17 cellular contexts compared by ENCODE assay signal in the genomic region with DNA sequence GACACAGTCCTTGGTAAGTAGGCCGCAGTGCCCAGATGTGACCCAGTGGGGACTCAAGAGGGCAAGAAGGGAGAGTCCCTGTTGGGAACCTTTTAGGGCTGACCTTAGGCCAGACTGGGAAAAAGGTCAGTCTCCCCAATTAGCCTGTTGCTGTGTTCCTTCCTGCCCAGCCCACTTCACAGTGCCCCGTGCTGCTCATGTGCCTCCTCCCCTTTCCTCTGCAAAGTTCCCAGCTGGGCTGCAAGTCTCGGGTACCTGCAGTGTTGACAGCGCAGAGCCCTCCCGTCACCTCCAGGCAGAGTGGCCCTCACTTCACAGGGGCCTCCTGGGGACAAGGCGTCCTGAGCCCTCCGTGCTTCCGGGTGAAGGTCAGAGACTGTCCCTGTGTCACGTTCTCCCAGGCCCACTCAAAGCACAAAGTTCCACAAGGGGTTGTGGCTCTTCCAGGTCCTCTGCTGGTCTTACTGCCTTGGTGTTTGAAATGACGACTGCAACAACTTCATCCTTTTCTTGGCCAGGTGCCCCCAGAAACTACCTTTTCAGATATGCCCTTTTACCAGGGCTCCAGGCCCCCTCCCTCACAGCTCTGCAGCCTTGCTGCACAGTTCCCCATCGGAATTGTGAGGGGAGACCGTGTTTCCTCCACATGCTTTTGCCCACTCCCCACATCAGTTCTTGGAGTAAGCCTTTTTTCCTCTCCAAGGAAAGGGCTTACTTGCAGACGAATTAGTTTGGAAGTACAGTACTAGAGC.
DNase-seq lines count a peak whose midpoint lies in the region; ATAC-seq and TF ChIP-seq lines count a peak whose summit lies in the region.
"Had no signal": no experiment of that assay in that cellular context is flagged by ENCODE, and none has a peak within 500 bp of the region (broad histone marks: within the 10 kb centered on the region; RNA-seq: fewer than 3 reads in every experiment).

No MANE protein-coding gene starts in this region.

- peaks cover 20% of the 10 kb centered on the region for H3K4me1 Mint-ChIP-seq in activated T-cell treated with anti-CD3 and anti-CD28 coated beads, Interleukin-2, amount 50 U/mL, for 24 hours (ENCODE audit: low read depth)
- H3K4me1 Mint-ChIP-seq in endodermal cell = no peaks in the 10 kb centered on the region
- H3K4me1 Mint-ChIP-seq: central memory CD8-positive, alpha-beta T cell had no signal

- no peaks in the 10 kb centered on the region for H3K36me3 ChIP-seq in endodermal cell (ENCODE audit: control insufficient read depth, insufficient read depth, low read length)
- peaks cover 6% of the 10 kb centered on the region for H3K36me3 ChIP-seq in lower lobe of right lung
- no peaks in the 10 kb centered on the region for H3K36me3 ChIP-seq in stomach smooth muscle (ENCODE audit: control insufficient read depth in 2 of 2, insufficient read depth in 2 of 2, low read length in 2 of 2)

- 86 to 93% methylated on average over 9 to 13 of the region's 13 CpGs for WGBS in endodermal cell (ENCODE audit: insufficient coverage in 1 of 2, insufficient read length in 1 of 2), 2 experiments

- H3K4me1 ChIP-seq in endodermal cell (ENCODE audit: control insufficient read depth, insufficient read depth, low read length) = no peaks in the 10 kb centered on the region
- peaks cover 17% of the 10 kb centered on the region for H3K4me1 ChIP-seq in lower lobe of right lung
- peaks cover 15% of the 10 kb centered on the region for H3K4me1 ChIP-seq in stomach smooth muscle (ENCODE audit: control insufficient read depth, insufficient read depth, low read length)

- no peaks in the 10 kb centered on the region for H3K9me3 ChIP-seq in endodermal cell (ENCODE audit: control insufficient read depth, low read length)
- H3K9me3 ChIP-seq in lower lobe of right lung = no peaks in the 10 kb centered on the region
- no peaks in the 10 kb centered on the region for H3K9me3 ChIP-seq in stomach smooth muscle (ENCODE audit: control insufficient read depth in 2 of 2, low read length in 2 of 2)

- ATAC-seq in lower lobe of right lung = peak; percentile 40 to 53
- ATAC-seq: HCT116, T-helper 17 cell had no signal

- TF ChIP-seq CTCF in endodermal cell (conservative IDR thresholded peaks at IDR 0.05) = no peak
- no peak for TF ChIP-seq CTCF in lower lobe of right lung (IDR thresholded peaks at IDR 0.05)

- H3K9me3 Mint-ChIP-seq in activated T-cell treated with anti-CD3 and anti-CD28 coated beads, Interleukin-2, amount 50 U/mL, for 24 hours = no peaks in the 10 kb centered on the region
- no peaks in the 10 kb centered on the region for H3K9me3 Mint-ChIP-seq in endodermal cell
- H3K9me3 Mint-ChIP-seq: activated T-helper 1 cell treated with anti-CD3 and anti-CD28 coated beads, Interleukin-12 subunit alpha, Interleukin-12 subunit beta, Interleukin-2, Interleukin-4 antibody, amounts not matched to agents 30 ng/mL and 10 ng/mL and 1 ng/mL, durations not matched to agents 14 hours and 24 hours and 36 hours; CD4-positive, alpha-beta T cell; central memory CD8-positive, alpha-beta T cell; stimulated activated naive CD8-positive, alpha-beta T cell treated with anti-CD3 and anti-CD28 coated beads, Interleukin-15, Interleukin-2, amounts not matched to agents 100 ng/mL and 50 ng/mL, for 24 hours had no signal

- H3K27ac Mint-ChIP-seq in activated T-cell treated with anti-CD3 and anti-CD28 coated beads, Interleukin-2, amount 50 U/mL, for 24 hours = peak overlapping the region; percentile 3
- H3K27ac Mint-ChIP-seq in endodermal cell = no peak overlapping the region
- H3K27ac Mint-ChIP-seq: activated T-helper 1 cell treated with anti-CD3 and anti-CD28 coated beads, Interleukin-12 subunit alpha, Interleukin-12 subunit beta, Interleukin-2, Interleukin-4 antibody, amounts not matched to agents 30 ng/mL and 10 ng/mL and 1 ng/mL, durations not matched to agents 14 hours and 24 hours and 36 hours; CD4-positive, alpha-beta T cell; stimulated activated naive CD8-positive, alpha-beta T cell treated with anti-CD3 and anti-CD28 coated beads, Interleukin-15, Interleukin-2, amounts not matched to agents 100 ng/mL and 50 ng/mL, for 24 hours; T-helper 17 cell had no signal

- H3K27me3 ChIP-seq in endodermal cell (ENCODE audit: control insufficient read depth, insufficient read depth, low read length, poor library complexity, severe bottlenecking) = peaks cover 5% of the 10 kb centered on the region
- H3K27me3 ChIP-seq in lower lobe of right lung (ENCODE audit: low read depth) = no peaks in the 10 kb centered on the region
- no peaks in the 10 kb centered on the region for H3K27me3 ChIP-seq in stomach smooth muscle (ENCODE audit: control insufficient read depth in 1 of 2, insufficient read depth in 2 of 2, low read length in 2 of 2)

- H3K9ac ChIP-seq in endodermal cell (ENCODE audit: extremely low read depth, low read length, poor library complexity, severe bottlenecking) = no peak overlapping the region
- peak overlapping the region in 1 of 2 donors; percentile 13 for H3K9ac ChIP-seq in stomach smooth muscle (ENCODE audit: low read length in 2 of 2)

- intact Hi-C loops in lower lobe of right lung (cut with DNase I) = no loop called here

- H3K27ac ChIP-seq in endodermal cell (ENCODE audit: low read depth, low read length) (no peak overlapping the region), lower lobe of right lung (no peak overlapping the region), stomach smooth muscle (ENCODE audit: low read length) (peak overlapping the region; percentile 60)

- H3K4me3 ChIP-seq in endodermal cell (ENCODE audit: low read length) = no peak overlapping the region
- H3K4me3 ChIP-seq in lower lobe of right lung = no peak overlapping the region
- H3K4me3 ChIP-seq in stomach smooth muscle (ENCODE audit: low read length in 2 of 2) = no peak overlapping the region

- DNase-seq in activated T-cell treated with anti-CD3 and anti-CD28 coated beads, Interleukin-2, amount 50 U/mL, for 24 hours = no peak
- no peak for DNase-seq in activated T-cell treated with anti-CD3 and anti-CD28 coated beads, Interleukin-2, amount 50 U/mL, for 48 hours
- DNase-seq in endodermal cell (peak; percentile 53), lower lobe of right lung (no peak), HK-2 (ENCODE audit: unreplicated experiment) (no peak), DMS114 treated with DMSO at 0.1 percent for 48 hours (lab: John Stamatoyannopoulos, UW; ENCODE audit: unreplicated experiment) (no peak), NCI-H2171 (lab: John Stamatoyannopoulos, UW) (no peak)
- DNase-seq: CD4-positive, alpha-beta T cell; DND-41; left colon; posterior cingulate gyrus; T-helper 17 cell had no signal

- no peaks in the 10 kb centered on the region for H3K27me3 Mint-ChIP-seq in activated T-cell treated with anti-CD3 and anti-CD28 coated beads, Interleukin-2, amount 50 U/mL, for 24 hours
- peaks cover 4% of the 10 kb centered on the region for H3K27me3 Mint-ChIP-seq in endodermal cell (ENCODE audit: insufficient read depth)
- H3K27me3 Mint-ChIP-seq: CD4-positive, alpha-beta T cell; stimulated activated naive CD8-positive, alpha-beta T cell treated with anti-CD3 and anti-CD28 coated beads, Interleukin-15, Interleukin-2, amounts not matched to agents 100 ng/mL and 50 ng/mL, for 24 hours had no signal

- no peaks in the 10 kb centered on the region for H3K36me3 Mint-ChIP-seq in activated T-cell treated with anti-CD3 and anti-CD28 coated beads, Interleukin-2, amount 50 U/mL, for 24 hours (ENCODE audit: low read depth)
- no peaks in the 10 kb centered on the region for H3K36me3 Mint-ChIP-seq in endodermal cell (ENCODE audit: low read depth)

- H3K4me3 Mint-ChIP-seq in activated T-cell treated with anti-CD3 and anti-CD28 coated beads, Interleukin-2, amount 50 U/mL, for 24 hours = no peak overlapping the region
- no peak overlapping the region for H3K4me3 Mint-ChIP-seq in endodermal cell
- H3K4me3 Mint-ChIP-seq: activated T-helper 1 cell treated with anti-CD3 and anti-CD28 coated beads, Interleukin-12 subunit alpha, Interleukin-12 subunit beta, Interleukin-2, Interleukin-4 antibody, amounts not matched to agents 30 ng/mL and 10 ng/mL and 1 ng/mL, durations not matched to agents 14 hours and 24 hours and 36 hours; CD4-positive, alpha-beta T cell; central memory CD8-positive, alpha-beta T cell; stimulated activated naive CD8-positive, alpha-beta T cell treated with anti-CD3 and anti-CD28 coated beads, Interleukin-15, Interleukin-2, amounts not matched to agents 100 ng/mL and 50 ng/mL, for 24 hours; T-helper 17 cell had no signal
